ENCODE assay signal across 8 cellular contexts in the genomic region with DNA sequence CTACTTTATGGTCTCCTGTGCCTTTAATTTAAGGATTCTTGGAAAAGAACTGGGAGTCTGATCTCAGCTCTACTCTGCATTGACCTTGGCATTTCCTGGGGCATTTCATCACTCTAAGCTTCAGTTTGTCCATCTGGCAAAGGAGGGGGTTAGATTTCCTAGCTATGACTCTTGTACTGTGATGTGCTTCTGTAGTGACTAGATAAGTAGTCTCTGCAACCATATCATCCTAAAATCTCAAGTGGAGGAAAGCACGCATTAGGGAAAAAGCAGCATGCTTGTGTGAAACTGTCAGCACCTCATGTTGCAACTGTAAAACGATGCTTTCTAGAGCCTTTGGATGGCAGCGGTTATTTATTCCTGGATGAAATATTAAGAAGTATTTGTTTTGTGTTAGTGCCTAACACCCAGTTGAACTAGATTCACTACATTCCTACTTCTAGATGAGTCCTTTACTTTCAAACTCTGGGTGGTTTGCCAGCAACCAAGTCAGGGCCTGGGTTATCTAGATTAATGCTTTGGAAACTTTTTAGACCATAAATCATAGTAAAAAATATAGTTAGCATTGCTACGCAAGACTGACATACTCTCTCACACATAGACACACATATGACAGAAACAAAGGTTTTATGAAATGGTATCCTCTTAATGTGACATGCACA. TPM values are rescaled to one million over a fixed set of nuclear protein-coding genes. Genes with fewer than 3 reads are reported as not detected.
DNase-seq lines count a peak whose midpoint lies in the region; ATAC-seq and TF ChIP-seq lines count a peak whose summit lies in the region.

No MANE protein-coding gene starts in this region.

- no peaks in the 10 kb centered on the region for H3K9me3 Mint-ChIP-seq in activated CD8-positive, alpha-beta T cell treated with anti-CD3 and anti-CD28 coated beads, Interleukin-2, amount 10 ng/mL, durations not matched to agents 7 days and 5 days (ENCODE audit: insufficient read depth)

- peaks cover 9% of the 10 kb centered on the region for H3K36me3 Mint-ChIP-seq in activated CD8-positive, alpha-beta T cell treated with anti-CD3 and anti-CD28 coated beads, Interleukin-2, amount 10 ng/mL, durations not matched to agents 7 days and 5 days (ENCODE audit: low read depth)

- no peaks in the 10 kb centered on the region for H3K27me3 Mint-ChIP-seq in activated CD8-positive, alpha-beta T cell treated with anti-CD3 and anti-CD28 coated beads, Interleukin-2, amount 10 ng/mL, durations not matched to agents 7 days and 5 days (ENCODE audit: low read depth)

- peaks cover 32% of the 10 kb centered on the region for H3K4me1 Mint-ChIP-seq in activated CD8-positive, alpha-beta T cell treated with anti-CD3 and anti-CD28 coated beads, Interleukin-2, amount 10 ng/mL, durations not matched to agents 7 days and 5 days (ENCODE audit: low read depth)

- H3K36me3 ChIP-seq in skeletal muscle satellite cell (ENCODE audit: insufficient read depth, low read length) (no peaks in the 10 kb centered on the region), BE2C (no peaks in the 10 kb centered on the region)

- H3K27me3 ChIP-seq in skeletal muscle satellite cell (ENCODE audit: control insufficient read depth, insufficient read depth, low read length) (no peaks in the 10 kb centered on the region), BE2C (no peaks in the 10 kb centered on the region)

- peak overlapping the region; percentile 16 for H3K4me3 ChIP-seq in skeletal muscle satellite cell (ENCODE audit: low read length)
- H3K4me3 ChIP-seq in BE2C (ENCODE audit: low read depth, low read length): no peak overlapping the region; the same call in 1 of the 2 replicates

- TF ChIP-seq CTCF in BE2C (IDR thresholded peaks at IDR 0.05; ENCODE audit: low read depth, low read length): no peak

- H3K9me3 ChIP-seq in skeletal muscle satellite cell (replicated peaks; ENCODE audit: low read length) (no peaks in the 10 kb centered on the region), BE2C (no peaks in the 10 kb centered on the region)

- DNase-seq in HCEC 1CT (peak; percentile 98), SK-N-DZ (ENCODE audit: low spot score) (peak; percentile 69), fibroblast of the conjunctiva (ENCODE audit: low read depth) (peak; percentile 84), BE2C (no peak)
- DNase-seq in activated CD8-positive, alpha-beta T cell treated with anti-CD3 and anti-CD28 coated beads, Interleukin-2, amount 10 ng/mL, durations not matched to agents 7 days and 5 days: no peak

- H3K4me3 Mint-ChIP-seq in activated CD8-positive, alpha-beta T cell treated with anti-CD3 and anti-CD28 coated beads, Interleukin-2, amount 10 ng/mL, durations not matched to agents 7 days and 5 days: no peak overlapping the region

- H3K4me2 ChIP-seq in skeletal muscle satellite cell (ENCODE audit: low read length): peak overlapping the region; percentile 81

- no peak for ATAC-seq in activated CD8-positive, alpha-beta T cell treated with anti-CD3 and anti-CD28 coated beads, Interleukin-2, amount 10 ng/mL, durations not matched to agents 7 days and 5 days
- ATAC-seq in GM18870 (IDR thresholded peaks at IDR 0.05; ENCODE audit: unreplicated experiment) (no peak), HG02642 (IDR thresholded peaks at IDR 0.05; ENCODE audit: poor library complexity, unreplicated experiment) (no peak)

- no peak overlapping the region for H3K27ac Mint-ChIP-seq in activated CD8-positive, alpha-beta T cell treated with anti-CD3 and anti-CD28 coated beads, Interleukin-2, amount 10 ng/mL, durations not matched to agents 7 days and 5 days

- peaks cover 56% of the 10 kb centered on the region for H3K4me1 ChIP-seq in skeletal muscle satellite cell (ENCODE audit: control insufficient read depth, insufficient read depth, low read length)
- peaks cover 9% of the 10 kb centered on the region for H3K4me1 ChIP-seq in BE2C

- CTCF ChIA-PET in activated CD8-positive, alpha-beta T cell treated with anti-CD3 and anti-CD28 coated beads, Interleukin-2, amount 10 ng/mL, durations not matched to agents 7 days and 5 days (lab: Charles Lee): no interaction called here

- peak overlapping the region; percentile 55 for H3K9ac ChIP-seq in skeletal muscle satellite cell (ENCODE audit: low read depth, low read length)

- POLR2A ChIA-PET in activated CD8-positive, alpha-beta T cell treated with anti-CD3 and anti-CD28 coated beads, Interleukin-2, amount 10 ng/mL, durations not matched to agents 7 days and 5 days (lab: Charles Lee): no interaction called here

RNA-seq across cellular contexts. Expression of a gene that starts 6.8 kb away (rescaled TPM):
- polyA plus RNA-seq in SK-N-DZ (2014; cell fraction: cytosol; rRNA removed): 3.0 and 3.1 TPM in 2 replicates
- polyA plus RNA-seq in SK-N-DZ (2014; cell fraction: nucleus; rRNA removed): 9.2 and 17.3 TPM in 2 replicates
- total RNA-seq in skeletal muscle satellite cell (2012; rRNA removed): 11.4 and 13.4 TPM in 2 replicates
- 10 to 100 TPM; 11.3 TPM for total RNA-seq in activated CD8-positive, alpha-beta T cell treated with anti-CD3 and anti-CD28 coated beads, Interleukin-2, amount 10 ng/mL, durations not matched to agents 7 days and 5 days
- polyA plus RNA-seq in BE2C (2012; ENCODE audit: insufficient read depth, insufficient read length, low read depth): 7.4 TPM

Comparison
In these comparisons a context has a peak if more than half of its experiments do, and no peak if none do; other contexts are left out.
1. DNase-seq: peak in HCEC 1CT (single experiment), SK-N-DZ (single experiment) and fibroblast of the conjunctiva (single experiment); none in activated CD8-positive, alpha-beta T cell treated with anti-CD3 and anti-CD28 coated beads, Interleukin-2, amount 10 ng/mL, durations not matched to agents 7 days and 5 days (single experiment) and BE2C (single experiment).